In the genomic region with DNA sequence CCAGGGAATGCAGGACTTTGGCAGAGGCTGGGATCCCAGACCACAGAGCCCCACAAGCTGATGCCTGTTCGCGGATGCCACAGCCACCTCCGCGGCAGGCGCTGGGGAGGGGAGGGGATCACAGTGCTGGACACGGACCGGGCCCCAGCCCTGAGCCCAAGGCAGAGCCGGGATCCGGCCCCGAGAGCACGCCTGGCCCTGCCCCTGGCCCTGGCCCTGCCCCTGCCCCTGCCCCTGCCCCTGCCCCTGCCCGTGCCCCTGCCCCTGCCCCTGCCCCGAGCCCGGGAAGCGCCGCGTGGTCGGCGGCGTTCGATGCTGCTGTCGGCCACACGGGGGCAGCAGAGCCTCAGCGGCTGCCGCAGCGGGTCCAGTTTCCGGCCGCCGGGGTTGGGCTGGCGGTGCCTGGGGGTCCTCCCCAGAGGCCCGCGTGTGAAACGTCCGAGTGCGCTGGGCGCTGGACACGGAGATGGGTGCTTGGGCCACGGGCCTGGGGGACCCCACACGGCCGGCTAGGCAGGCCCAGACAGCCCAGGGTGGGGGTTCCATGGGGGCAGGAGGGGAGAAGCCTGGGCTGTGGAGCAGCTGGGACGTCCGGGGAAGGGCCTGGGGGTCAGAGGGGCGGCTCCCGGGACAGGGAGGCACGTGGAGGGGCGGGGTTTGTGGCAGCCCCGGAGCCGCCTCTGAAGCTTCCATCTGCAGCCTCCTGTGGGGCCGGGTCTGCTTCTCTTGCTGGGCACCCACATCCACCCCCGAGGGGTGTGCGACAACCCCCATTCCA, we compare ENCODE assay signal across 8 cellular contexts.
DNase-seq lines count a peak whose midpoint lies in the region; ATAC-seq and TF ChIP-seq lines count a peak whose summit lies in the region.
"Not testable (repeated sequence)": the region's sequence is repeated elsewhere in the genome, so short reads cannot be mapped to it uniquely, and the experiment has no call there.

No MANE protein-coding gene starts in this region.

- H3K9me3 Mint-ChIP-seq in activated T-cell treated with anti-CD3 and anti-CD28 coated beads, Interleukin-2, amount 50 U/mL, for 24 hours, result not testable (repeated sequence)

- H3K4me1 Mint-ChIP-seq in activated T-cell treated with anti-CD3 and anti-CD28 coated beads, Interleukin-2, amount 50 U/mL, for 24 hours (ENCODE audit: low read depth), result not testable (repeated sequence)

- TF ChIP-seq CTCF in RWPE1 (conservative IDR thresholded peaks at IDR 0.05; ENCODE audit: low read depth), result peak; percentile 37; the same call in 1 of the 2 replicates

- H3K27ac ChIP-seq in RWPE1, result not testable (repeated sequence)

- not testable (repeated sequence) for H3K36me3 Mint-ChIP-seq in activated T-cell treated with anti-CD3 and anti-CD28 coated beads, Interleukin-2, amount 50 U/mL, for 24 hours (ENCODE audit: low read depth)

- H3K27ac Mint-ChIP-seq in activated T-cell treated with anti-CD3 and anti-CD28 coated beads, Interleukin-2, amount 50 U/mL, for 24 hours, result not testable (repeated sequence)

- CTCF ChIA-PET in RWPE1 (lab: Yijun Ruan, JAX), result interaction anchor here (0.6 to 0.7 kb wide), 3 partner anchors 141 to 453 kb away, joined by 3 read pairs; no protein-coding TSS in a partner anchor

- intact Hi-C loops in left cardiac atrium (cut with DNase I), result loop anchor here in 1 of 2 donors (10.0 kb wide), 1 partner anchor 115 kb away; no protein-coding TSS in a partner anchor

- POLR2A ChIA-PET in RWPE1 (lab: Yijun Ruan, JAX; ENCODE audit: low non-redundant PET), result not testable (repeated sequence)

- H3K4me3 Mint-ChIP-seq in activated T-cell treated with anti-CD3 and anti-CD28 coated beads, Interleukin-2, amount 50 U/mL, for 24 hours, result not testable (repeated sequence)

- peak; percentile 43 for ATAC-seq in GM19351 (IDR thresholded peaks at IDR 0.05; ENCODE audit: unreplicated experiment)
- peak; percentile 53 for ATAC-seq in HG02610 (IDR thresholded peaks at IDR 0.05; ENCODE audit: unreplicated experiment)
- peak; percentile 57 for ATAC-seq in HG03175 (IDR thresholded peaks at IDR 0.05; ENCODE audit: unreplicated experiment)
- ATAC-seq in left cardiac atrium, result peak; percentile 83 to 87

- peak; percentile 53 for DNase-seq in DMS 273 (lab: John Stamatoyannopoulos, UW; ENCODE audit: unreplicated experiment)
- DNase-seq in RWPE1 (ENCODE audit: low spot score); left cardiac atrium: not testable (repeated sequence)
- DNase-seq in activated T-cell treated with anti-CD3 and anti-CD28 coated beads, Interleukin-2, amount 50 U/mL, for 24 hours, result peak; percentile 77
- peak; percentile 27 to 36 for DNase-seq in stimulated activated CD4-positive, alpha-beta T cell treated with anti-CD3 and anti-CD28 coated beads, Interleukin-2, amount 100 ng/mL, for 24 hours

- H3K27me3 Mint-ChIP-seq in activated T-cell treated with anti-CD3 and anti-CD28 coated beads, Interleukin-2, amount 50 U/mL, for 24 hours, result not testable (repeated sequence)
